ENCODE assay signal across 1 cellular context in the genomic region with DNA sequence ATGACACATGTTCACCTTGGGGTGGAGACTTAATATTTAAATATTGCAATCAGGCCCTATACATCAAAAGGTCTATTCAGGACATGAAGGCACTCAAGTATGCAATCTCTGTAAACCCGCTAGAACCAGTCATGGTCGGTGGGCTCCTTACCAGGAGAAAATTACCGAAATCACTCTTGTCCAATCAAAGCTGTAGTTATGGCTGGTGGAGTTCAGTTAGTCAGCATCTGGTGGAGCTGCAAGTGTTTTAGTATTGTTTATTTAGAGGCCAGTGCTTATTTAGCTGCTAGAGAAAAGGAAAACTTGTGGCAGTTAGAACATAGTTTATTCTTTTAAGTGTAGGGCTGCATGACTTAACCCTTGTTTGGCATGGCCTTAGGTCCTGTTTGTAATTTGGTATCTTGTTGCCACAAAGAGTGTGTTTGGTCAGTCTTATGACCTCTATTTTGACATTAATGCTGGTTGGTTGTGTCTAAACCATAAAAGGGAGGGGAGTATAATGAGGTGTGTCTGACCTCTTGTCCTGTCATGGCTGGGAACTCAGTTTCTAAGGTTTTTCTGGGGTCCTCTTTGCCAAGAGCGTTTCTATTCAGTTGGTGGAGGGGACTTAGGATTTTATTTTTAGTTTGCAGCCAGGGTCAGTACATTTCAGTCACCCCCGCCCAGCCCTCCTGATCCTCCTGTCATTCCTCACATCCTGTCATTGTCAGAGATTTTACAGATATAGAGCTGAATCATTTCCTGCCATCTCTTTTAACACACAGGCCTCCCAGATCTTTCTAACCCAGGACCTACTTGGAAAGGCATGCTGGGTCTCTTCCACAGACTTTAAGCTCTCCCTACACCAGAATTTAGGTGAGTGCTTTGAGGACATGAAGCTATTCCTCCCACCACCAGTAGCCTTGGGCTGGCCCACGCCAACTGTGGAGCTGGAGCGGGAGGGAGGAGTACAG.
A peak's percentile ranks its signal among the peaks of the same experiment; 100 is the strongest.
TF ChIP-seq lines count a peak whose summit lies in the region.

No MANE protein-coding gene starts in this region.

TF ChIP-seq in GM12878, 131 proteins besides CTCF, POLR2A, EP300 and RAD21 (continued from another document):
- TF ChIP-seq CHD1 (IDR thresholded peaks at IDR 0.05; ENCODE audit: low read depth, low read length) (peak; percentile 87; the same call in 1 of the 2 replicates), HDAC2 (IDR thresholded peaks at IDR 0.05) (no peak), IKZF1 (conservative IDR thresholded peaks at IDR 0.05) (peak; percentile 12; the same call in 1 of the 2 replicates), SREBF2 (IDR thresholded peaks at IDR 0.05; ENCODE audit: low read length) (no peak), BHLHE40 (IDR thresholded peaks at IDR 0.05; ENCODE audit: borderline replicate concordance in 1 of 2, low read depth in 2 of 2, low read length in 1 of 2) (peak in 1 of 2 experiments; percentile 36; a peak in 1 of 4 replicates), NR2F1 (conservative IDR thresholded peaks at IDR 0.05) (peak; percentile 53), KLF5 (IDR thresholded peaks at IDR 0.05; ENCODE audit: partially characterized antibody) (peak; percentile 48), ZZZ3 (IDR thresholded peaks at IDR 0.05; ENCODE audit: control insufficient read depth, insufficient read length, low read depth) (no peak)
- TF ChIP-seq, protein P1, sequence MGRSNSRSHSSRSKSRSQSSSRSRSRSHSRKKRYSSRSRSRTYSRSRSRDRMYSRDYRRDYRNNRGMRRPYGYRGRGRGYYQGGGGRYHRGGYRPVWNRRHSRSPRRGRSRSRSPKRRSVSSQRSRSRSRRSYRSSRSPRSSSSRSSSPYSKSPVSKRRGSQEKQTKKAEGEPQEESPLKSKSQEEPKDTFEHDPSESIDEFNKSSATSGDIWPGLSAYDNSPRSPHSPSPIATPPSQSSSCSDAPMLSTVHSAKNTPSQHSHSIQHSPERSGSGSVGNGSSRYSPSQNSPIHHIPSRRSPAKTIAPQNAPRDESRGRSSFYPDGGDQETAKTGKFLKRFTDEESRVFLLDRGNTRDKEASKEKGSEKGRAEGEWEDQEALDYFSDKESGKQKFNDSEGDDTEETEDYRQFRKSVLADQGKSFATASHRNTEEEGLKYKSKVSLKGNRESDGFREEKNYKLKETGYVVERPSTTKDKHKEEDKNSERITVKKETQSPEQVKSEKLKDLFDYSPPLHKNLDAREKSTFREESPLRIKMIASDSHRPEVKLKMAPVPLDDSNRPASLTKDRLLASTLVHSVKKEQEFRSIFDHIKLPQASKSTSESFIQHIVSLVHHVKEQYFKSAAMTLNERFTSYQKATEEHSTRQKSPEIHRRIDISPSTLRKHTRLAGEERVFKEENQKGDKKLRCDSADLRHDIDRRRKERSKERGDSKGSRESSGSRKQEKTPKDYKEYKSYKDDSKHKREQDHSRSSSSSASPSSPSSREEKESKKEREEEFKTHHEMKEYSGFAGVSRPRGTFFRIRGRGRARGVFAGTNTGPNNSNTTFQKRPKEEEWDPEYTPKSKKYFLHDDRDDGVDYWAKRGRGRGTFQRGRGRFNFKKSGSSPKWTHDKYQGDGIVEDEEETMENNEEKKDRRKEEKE (IDR thresholded peaks at IDR 0.05), result peak; percentile 75
